35 cellular contexts compared by ENCODE assay signal in the genomic region with DNA sequence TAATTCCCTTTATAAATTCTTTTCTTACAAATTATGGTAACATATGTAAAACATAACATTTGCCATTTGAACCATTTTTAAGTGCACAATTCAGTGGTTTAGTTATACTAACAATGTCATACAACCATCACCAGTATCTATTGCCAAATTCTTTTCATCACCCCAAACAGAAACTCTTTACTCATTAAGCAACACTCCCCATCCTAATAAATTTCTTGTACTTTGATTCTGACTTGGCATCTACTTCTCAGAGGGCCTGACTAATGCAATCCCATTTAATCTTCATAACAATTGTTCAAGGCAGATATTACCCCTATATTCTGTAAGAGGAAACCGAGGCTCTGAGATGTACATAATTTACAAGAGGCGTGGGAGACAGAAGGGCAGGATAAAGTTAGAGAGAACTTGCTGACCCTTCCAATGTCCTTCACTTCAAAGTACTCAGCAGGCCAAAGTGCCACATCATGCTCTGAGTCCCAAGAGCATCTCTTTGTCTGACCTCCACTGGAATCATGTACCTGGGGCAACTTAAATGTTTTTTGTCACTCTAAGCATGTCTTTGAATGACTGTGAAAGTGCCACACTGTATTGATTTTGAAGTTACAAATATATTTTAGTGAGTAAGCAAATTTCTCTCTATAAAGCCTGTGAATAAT.
"Had no signal": no experiment of that assay in that cellular context is flagged by ENCODE, and none has a peak within 500 bp of the region (broad histone marks: within the 10 kb centered on the region; RNA-seq: fewer than 3 reads in every experiment).

No MANE protein-coding gene starts in this region.

- DNase-seq: Karpas-422, Kasumi-1, KBM-7, KG1, MG63, MM.1S, MV-4-11, NCI-H1048, NCI-H1092, NCI-H1092 treated with DMSO at 0.1 percent for 48 hours, NCI-H1105, NCI-H1105 treated with DMSO at 0.1 percent for 48 hours, NCI-H1417, NCI-H1417 treated with DMSO at 0.1 percent for 48 hours, NCI-H1436, NCI-H1436 treated with DMSO at 0.1 percent for 48 hours, NCI-H146, NCI-H1694, NCI-H1694 treated with DMSO at 0.1 percent for 48 hours, NCI-H187, NCI-H187 treated with DMSO at 0.1 percent for 48 hours, NCI-H1930, NCI-H2029, NCI-H2029 treated with DMSO at 0.1 percent for 48 hours, NCI-H2081, NCI-H2081 treated with DMSO at 0.1 percent for 48 hours, NCI-H2107, NCI-H2171, NCI-H2171 treated with DMSO at 0.1 percent for 48 hours, NCI-H2227 treated with DMSO at 0.1 percent for 48 hours, NCI-H226, NCI-H446, NCI-H446 treated with DMSO at 0.1 percent for 48 hours, NCI-H510A had no signal

- H3K9me3 ChIP-seq: MG63 had no signal

- H3K36me3 ChIP-seq: MG63 had no signal

- H3K27ac ChIP-seq: KMS-11 had no signal

- H3K4me2 ChIP-seq: KMS-11 had no signal

- H3K9ac ChIP-seq: KMS-11 had no signal

- H3K4me3 ChIP-seq: MG63 had no signal
